1 cellular context compared by ENCODE assay signal in the genomic region with DNA sequence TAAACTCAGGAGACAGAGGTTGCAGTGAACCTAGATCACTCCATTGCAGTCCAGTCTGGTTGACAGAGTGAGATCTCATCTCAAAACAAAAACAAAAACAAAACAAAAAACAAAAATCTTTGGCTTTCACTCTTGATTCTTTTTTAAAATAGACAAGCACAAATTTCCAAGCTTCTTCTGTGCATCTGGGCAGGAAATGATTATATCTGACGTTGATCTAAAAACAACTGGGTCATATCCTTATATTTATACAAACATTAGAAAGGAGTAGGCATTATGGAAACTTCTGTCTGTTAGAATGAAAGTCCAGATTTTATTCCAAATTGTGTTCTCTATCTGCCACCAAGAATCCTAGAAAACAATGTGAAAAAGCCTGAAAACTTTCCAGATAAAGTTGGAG.
TF ChIP-seq lines count a peak whose summit lies in the region.

No MANE protein-coding gene starts in this region.

TF ChIP-seq in GM23338, 12 proteins besides CTCF, POLR2A, EP300 and RAD21 (continued from another document):
- TF ChIP-seq, protein P1, sequence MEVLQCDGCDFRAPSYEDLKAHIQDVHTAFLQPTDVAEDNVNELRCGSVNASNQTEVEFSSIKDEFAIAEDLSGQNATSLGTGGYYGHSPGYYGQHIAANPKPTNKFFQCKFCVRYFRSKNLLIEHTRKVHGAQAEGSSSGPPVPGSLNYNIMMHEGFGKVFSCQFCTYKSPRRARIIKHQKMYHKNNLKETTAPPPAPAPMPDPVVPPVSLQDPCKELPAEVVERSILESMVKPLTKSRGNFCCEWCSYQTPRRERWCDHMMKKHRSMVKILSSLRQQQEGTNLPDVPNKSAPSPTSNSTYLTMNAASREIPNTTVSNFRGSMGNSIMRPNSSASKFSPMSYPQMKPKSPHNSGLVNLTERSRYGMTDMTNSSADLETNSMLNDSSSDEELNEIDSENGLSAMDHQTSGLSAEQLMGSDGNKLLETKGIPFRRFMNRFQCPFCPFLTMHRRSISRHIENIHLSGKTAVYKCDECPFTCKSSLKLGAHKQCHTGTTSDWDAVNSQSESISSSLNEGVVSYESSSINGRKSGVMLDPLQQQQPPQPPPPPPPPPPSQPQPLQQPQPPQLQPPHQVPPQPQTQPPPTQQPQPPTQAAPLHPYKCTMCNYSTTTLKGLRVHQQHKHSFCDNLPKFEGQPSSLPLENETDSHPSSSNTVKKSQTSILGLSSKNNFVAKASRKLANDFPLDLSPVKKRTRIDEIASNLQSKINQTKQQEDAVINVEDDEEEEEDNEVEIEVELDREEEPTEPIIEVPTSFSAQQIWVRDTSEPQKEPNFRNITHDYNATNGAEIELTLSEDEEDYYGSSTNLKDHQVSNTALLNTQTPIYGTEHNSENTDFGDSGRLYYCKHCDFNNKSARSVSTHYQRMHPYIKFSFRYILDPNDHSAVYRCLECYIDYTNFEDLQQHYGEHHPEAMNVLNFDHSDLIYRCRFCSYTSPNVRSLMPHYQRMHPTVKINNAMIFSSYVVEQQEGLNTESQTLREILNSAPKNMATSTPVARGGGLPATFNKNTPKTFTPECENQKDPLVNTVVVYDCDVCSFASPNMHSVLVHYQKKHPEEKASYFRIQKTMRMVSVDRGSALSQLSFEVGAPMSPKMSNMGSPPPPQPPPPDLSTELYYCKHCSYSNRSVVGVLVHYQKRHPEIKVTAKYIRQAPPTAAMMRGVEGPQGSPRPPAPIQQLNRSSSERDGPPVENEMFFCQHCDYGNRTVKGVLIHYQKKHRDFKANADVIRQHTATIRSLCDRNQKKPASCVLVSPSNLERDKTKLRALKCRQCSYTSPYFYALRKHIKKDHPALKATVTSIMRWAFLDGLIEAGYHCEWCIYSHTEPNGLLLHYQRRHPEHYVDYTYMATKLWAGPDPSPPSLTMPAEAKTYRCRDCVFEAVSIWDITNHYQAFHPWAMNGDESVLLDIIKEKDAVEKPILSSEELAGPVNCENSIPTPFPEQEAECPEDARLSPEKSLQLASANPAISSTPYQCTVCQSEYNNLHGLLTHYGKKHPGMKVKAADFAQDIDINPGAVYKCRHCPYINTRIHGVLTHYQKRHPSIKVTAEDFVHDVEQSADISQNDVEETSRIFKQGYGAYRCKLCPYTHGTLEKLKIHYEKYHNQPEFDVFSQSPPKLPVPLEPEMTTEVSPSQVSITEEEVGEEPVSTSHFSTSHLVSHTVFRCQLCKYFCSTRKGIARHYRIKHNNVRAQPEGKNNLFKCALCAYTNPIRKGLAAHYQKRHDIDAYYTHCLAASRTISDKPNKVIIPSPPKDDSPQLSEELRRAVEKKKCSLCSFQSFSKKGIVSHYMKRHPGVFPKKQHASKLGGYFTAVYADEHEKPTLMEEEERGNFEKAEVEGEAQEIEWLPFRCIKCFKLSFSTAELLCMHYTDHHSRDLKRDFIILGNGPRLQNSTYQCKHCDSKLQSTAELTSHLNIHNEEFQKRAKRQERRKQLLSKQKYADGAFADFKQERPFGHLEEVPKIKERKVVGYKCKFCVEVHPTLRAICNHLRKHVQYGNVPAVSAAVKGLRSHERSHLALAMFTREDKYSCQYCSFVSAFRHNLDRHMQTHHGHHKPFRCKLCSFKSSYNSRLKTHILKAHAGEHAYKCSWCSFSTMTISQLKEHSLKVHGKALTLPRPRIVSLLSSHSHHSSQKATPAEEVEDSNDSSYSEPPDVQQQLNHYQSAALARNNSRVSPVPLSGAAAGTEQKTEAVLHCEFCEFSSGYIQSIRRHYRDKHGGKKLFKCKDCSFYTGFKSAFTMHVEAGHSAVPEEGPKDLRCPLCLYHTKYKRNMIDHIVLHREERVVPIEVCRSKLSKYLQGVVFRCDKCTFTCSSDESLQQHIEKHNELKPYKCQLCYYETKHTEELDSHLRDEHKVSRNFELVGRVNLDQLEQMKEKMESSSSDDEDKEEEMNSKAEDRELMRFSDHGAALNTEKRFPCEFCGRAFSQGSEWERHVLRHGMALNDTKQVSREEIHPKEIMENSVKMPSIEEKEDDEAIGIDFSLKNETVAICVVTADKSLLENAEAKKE (CRISPR knock-in tag; IDR thresholded peaks at IDR 0.05), result no peak
- TF ChIP-seq CREB1 (CRISPR knock-in tag; IDR thresholded peaks at IDR 0.05; ENCODE audit: low read depth), result no peak
- TF ChIP-seq, protein P2, sequence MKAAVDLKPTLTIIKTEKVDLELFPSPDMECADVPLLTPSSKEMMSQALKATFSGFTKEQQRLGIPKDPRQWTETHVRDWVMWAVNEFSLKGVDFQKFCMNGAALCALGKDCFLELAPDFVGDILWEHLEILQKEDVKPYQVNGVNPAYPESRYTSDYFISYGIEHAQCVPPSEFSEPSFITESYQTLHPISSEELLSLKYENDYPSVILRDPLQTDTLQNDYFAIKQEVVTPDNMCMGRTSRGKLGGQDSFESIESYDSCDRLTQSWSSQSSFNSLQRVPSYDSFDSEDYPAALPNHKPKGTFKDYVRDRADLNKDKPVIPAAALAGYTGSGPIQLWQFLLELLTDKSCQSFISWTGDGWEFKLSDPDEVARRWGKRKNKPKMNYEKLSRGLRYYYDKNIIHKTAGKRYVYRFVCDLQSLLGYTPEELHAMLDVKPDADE (IDR thresholded peaks at IDR 0.05), result no peak
- TF ChIP-seq POLR2AphosphoS5 (IDR thresholded peaks at IDR 0.05; ENCODE audit: low read depth), result no peak
- no peak for TF ChIP-seq EZH2 (IDR thresholded peaks at IDR 0.05; ENCODE audit: low read depth, unreplicated experiment)
- TF ChIP-seq EZH2phosphoT487 (IDR thresholded peaks at IDR 0.05; ENCODE audit: unreplicated experiment), result no peak
- TF ChIP-seq ZNF331 (CRISPR knock-in tag; IDR thresholded peaks at IDR 0.05; ENCODE audit: low read depth), result no peak
- no peak for TF ChIP-seq NANOG (IDR thresholded peaks at IDR 0.05; ENCODE audit: borderline replicate concordance)
